ENCODE assay signal across 6 cellular contexts in the genomic region with DNA sequence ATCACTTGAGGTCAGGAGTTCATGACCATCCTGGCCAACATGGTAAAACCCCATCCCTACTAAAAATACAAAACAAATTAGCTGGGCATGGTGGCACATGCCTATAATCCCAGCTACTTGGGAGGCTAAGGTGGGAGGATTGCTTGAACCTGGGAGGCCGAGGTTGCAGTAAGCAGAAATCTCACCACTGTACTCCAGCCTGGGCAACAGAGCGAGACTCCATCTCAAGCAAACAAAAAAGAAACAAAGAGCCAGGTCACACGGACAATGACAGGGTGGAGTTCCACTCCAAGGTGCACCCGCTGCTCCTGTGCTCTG. TPM values are rescaled to one million over a fixed set of nuclear protein-coding genes. Genes with fewer than 3 reads are reported as not detected.
"Had no signal": no experiment of that assay in that cellular context is flagged by ENCODE, and none has a peak within 500 bp of the region (broad histone marks: within the 10 kb centered on the region; RNA-seq: fewer than 3 reads in every experiment).

No MANE protein-coding gene starts in this region.

RNA-seq across cellular contexts. Expression of a gene that starts 43.1 kb away (rescaled TPM):
- total RNA-seq: activated naive CD4-positive, alpha-beta T cell treated with anti-CD3 and anti-CD28 coated beads for 36 hours; activated T-cell treated with anti-CD3 and anti-CD28 coated beads, Interleukin-2, amount 50 U/mL, for 72 hours; cerebellum; dermis blood vessel endothelial cell; gastrocnemius medialis; pulmonary artery endothelial cell had no signal
